In genomic region chr13:33761744-33762143, GRCh38 we compare ENCODE assay signal across 11 cellular contexts. TPM values are rescaled to one million over a fixed set of nuclear protein-coding genes. Genes with fewer than 3 reads are reported as not detected.
DNase-seq lines count a peak whose midpoint lies in the region; ATAC-seq and TF ChIP-seq lines count a peak whose summit lies in the region.
"Had no signal": no experiment of that assay in that cellular context is flagged by ENCODE, and none has a peak within 500 bp of the region (broad histone marks: within the 10 kb centered on the region; RNA-seq: fewer than 3 reads in every experiment).

No MANE protein-coding gene starts in this region.

- H3K36me3 ChIP-seq in PC-3 (ENCODE audit: low read depth, low read length) (no peaks in the 10 kb centered on the region), left lung (no peaks in the 10 kb centered on the region)

- H3K4me1 ChIP-seq in PC-3 (ENCODE audit: insufficient read depth, low read length) (no peaks in the 10 kb centered on the region; the same call in 1 of the 2 replicates), left lung (no peaks in the 10 kb centered on the region)

- H3F3A ChIP-seq in PC-3 (ENCODE audit: low read length, unreplicated experiment), result no peaks in the 10 kb centered on the region

- peak overlapping the region; percentile 75 for H2AFZ ChIP-seq in PC-3 (ENCODE audit: low read length)

- H3K27ac ChIP-seq in PC-3 (ENCODE audit: low read length) (no peak overlapping the region), left lung (no peak overlapping the region)

- peak; percentile 30 for TF ChIP-seq CTCF in HFF-Myc (IDR thresholded peaks at IDR 0.05; ENCODE audit: low read depth, low read length, missing control alignments)
- TF ChIP-seq CTCF in PC-3 (conservative IDR thresholded peaks at IDR 0.05; ENCODE audit: low read depth, low read length), result peak; percentile 57
- no peak for TF ChIP-seq CTCF in left lung (IDR thresholded peaks at IDR 0.05)

- intact Hi-C loops in PC-3 (cut with micrococcal nuclease), result no loop called here
- intact Hi-C loops in left lung (cut with DNase I), result no loop called here

- BruUV-seq in PC-3 (replicated peaks; lab: Mats Ljungman, UMichigan), result no TSS peak

- H4K20me1 ChIP-seq in PC-3 (ENCODE audit: low read length), result no peaks in the 10 kb centered on the region

- H3K4me3 ChIP-seq in HFF-Myc (replicated peaks; ENCODE audit: low read depth, low read length) (no peak overlapping the region), PC-3 (ENCODE audit: low read length) (no peak overlapping the region), left lung (no peak overlapping the region)

- in situ Hi-C loops in ACHN (cut with HindIII; ENCODE audit: low pct_ligation_motif_present, low pct_unique_long_range_greater_than_20kb, low sequenced_read_pairs), result no loop called here

- peak overlapping the region; percentile 23; the same call in 1 of the 2 replicates for H3K4me2 ChIP-seq in PC-3 (ENCODE audit: low read length)

- H3K79me2 ChIP-seq in PC-3 (ENCODE audit: low read length), result no peaks in the 10 kb centered on the region

- CTCF ChIA-PET in PC-3 (lab: Charles Lee), result interaction anchor here (0.6 kb wide), 1 partner anchor 23 kb away, joined by 3 read pairs; no protein-coding TSS in a partner anchor

- H3K27me3 ChIP-seq in PC-3 (ENCODE audit: low read length) (no peaks in the 10 kb centered on the region), left lung (no peaks in the 10 kb centered on the region)

- H3K9me2 ChIP-seq in PC-3 (replicated peaks; ENCODE audit: low read length), result no peaks in the 10 kb centered on the region

- no peak overlapping the region for H3K9ac ChIP-seq in PC-3 (ENCODE audit: low read length)

- ATAC-seq in PC-3 (peak; percentile 40; the same call in 1 of the 2 replicates), HG02610 (IDR thresholded peaks at IDR 0.05; ENCODE audit: unreplicated experiment) (no peak), left lung (no peak), GM19463 (IDR thresholded peaks at IDR 0.05; ENCODE audit: unreplicated experiment) (no peak)

- H3K9me3 ChIP-seq in PC-3 (ENCODE audit: low read length) (no peaks in the 10 kb centered on the region), left lung (no peaks in the 10 kb centered on the region)

- DNase-seq in ACHN, result peak; percentile 16
- DNase-seq in HFF-Myc (ENCODE audit: extremely low read depth, low read depth), result no peak
- peak; percentile 41 for DNase-seq in PC-3
- peak; percentile 8 for DNase-seq in fibroblast of peridontal ligament (ENCODE audit: extremely low read depth)
- DNase-seq in left lung, result no peak
- DNase-seq in effector CD8-positive, alpha-beta T cell (lab: John Stamatoyannopoulos, UW), result no peak
- DNase-seq: activated naive CD4-positive, alpha-beta T cell treated with anti-CD3 and anti-CD28 coated beads, Interleukin-2, amount 10 ng/mL, durations not matched to agents 7 days and 5 days; DMS79; trophoblast cell had no signal

- POLR2A ChIA-PET in PC-3 (lab: Charles Lee; ENCODE audit: unreplicated experiment), result no interaction called here

RNA-seq across cellular contexts. Expression of gene RFC3, which starts 56.2 kb away (rescaled TPM):
- total RNA-seq in PC-3 (2014; rRNA removed) (30.3 and 32.2 TPM in 2 replicates), left lung (10 to 100 TPM in 1 of 2 donors, 1 to 10 TPM in 1; 8.0 to 18.5 TPM)

Comparison
In these comparisons a context has a peak if more than half of its experiments do, and no peak if none do; other contexts are left out.
1. DNase-seq: peak in ACHN (single experiment), PC-3 (single experiment) and fibroblast of peridontal ligament (single experiment); none in HFF-Myc (single experiment), left lung (0 of 2) and effector CD8-positive, alpha-beta T cell (single experiment).
2. CTCF ChIP-seq: peak in HFF-Myc (single experiment) and PC-3 (single experiment); none in left lung (0 of 2).